Comparison of ENCODE assay signal across 8 cellular contexts in the genomic region with DNA sequence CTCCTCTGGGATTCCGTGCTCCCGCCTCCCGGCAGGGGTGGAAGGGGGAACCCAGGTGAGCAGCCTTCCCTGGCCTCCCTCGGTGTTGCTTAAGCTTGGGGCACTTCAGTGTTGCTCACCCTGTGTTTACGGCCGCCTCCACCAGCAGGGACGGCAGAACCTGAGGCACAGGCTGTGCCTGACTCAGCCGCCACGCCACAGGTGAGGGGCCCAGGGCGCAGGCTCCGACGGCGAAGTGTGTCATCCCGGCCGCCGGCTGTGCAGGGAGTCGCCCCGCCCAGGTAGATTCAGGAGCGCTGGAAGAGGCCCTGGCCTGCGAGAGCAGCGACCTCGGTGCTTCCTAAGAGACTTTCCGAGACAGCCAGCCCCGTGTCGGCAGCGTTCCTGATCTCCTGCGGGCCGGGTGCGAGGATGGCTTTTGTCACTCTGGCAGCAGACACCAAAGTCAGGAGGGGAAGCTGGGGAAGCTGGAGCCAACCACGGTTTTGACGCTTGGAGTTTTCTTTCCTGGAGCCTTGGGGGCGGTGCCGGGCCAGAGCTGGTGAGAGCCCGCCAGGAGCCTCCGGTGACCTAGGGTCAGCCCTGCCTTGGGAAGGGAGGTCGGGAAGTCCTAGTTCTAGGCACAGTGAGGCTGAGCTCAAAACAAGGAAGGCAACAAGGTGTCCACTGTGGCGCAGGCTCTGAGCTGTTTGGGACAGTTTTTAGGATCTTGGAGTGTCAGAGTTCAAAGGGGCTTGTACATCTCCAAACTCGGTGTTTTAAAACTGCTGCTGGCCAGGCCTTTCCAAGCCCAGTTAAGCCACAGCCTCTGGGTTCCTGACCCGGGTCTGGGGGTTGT. TPM values are rescaled to one million over a fixed set of nuclear protein-coding genes. Genes with fewer than 3 reads are reported as not detected.
A peak's percentile ranks its signal among the peaks of the same experiment; 100 is the strongest.
DNase-seq lines count a peak whose midpoint lies in the region; ATAC-seq, FAIRE-seq and TF ChIP-seq lines count a peak whose summit lies in the region.

No MANE protein-coding gene starts in this region.

- 11% methylated on average over 39 of the region's 39 CpGs; no CpG with 5 or more reads in 1 of the 2 experiments for WGBS in H1 (ENCODE audit: extremely low coverage in 1 of 2, insufficient coverage in 1 of 2, insufficient read length in 1 of 2, insufficient replicate concordance in 2 of 2, low coverage in 1 of 2, low lambda C conversion rate in 2 of 2, missing lambda C conversion rate in 1 of 2), 2 experiments

- peak overlapping the region; percentile 82; the same call in 1 of the 2 replicates for H2BK5ac ChIP-seq in H1 (ENCODE audit: low read depth, low read length)

- H3K4ac ChIP-seq in H1 (replicated peaks; ENCODE audit: insufficient read length, low read depth, low read length): peak overlapping the region; percentile 93

- H3K23ac ChIP-seq in H1 (ENCODE audit: insufficient read length): no peak overlapping the region

- H3K14ac ChIP-seq in H1 (ENCODE audit: insufficient read length): no peak overlapping the region

- peak overlapping the region in 2 of 4 experiments; percentile 58 to 60; a peak in 4 of 7 replicates for H3K9ac ChIP-seq in H1 (replicated peaks in 1 of 4; ENCODE audit: extremely low read depth in 1 of 4, low read depth in 3 of 4, low read length in 3 of 4)

- peak; percentile 47 for ATAC-seq in upper lobe of right lung
- no peak for ATAC-seq in GM21447 (IDR thresholded peaks at IDR 0.05; ENCODE audit: unreplicated experiment)

- CTCF ChIA-PET in H1 (lab: Charles Lee; ENCODE audit: partially characterized antibody): interaction anchor here (0.6 to 6.7 kb wide), 74 partner anchors 9 to 475 kb away, joined by 3 to 93 read pairs (median 7); no protein-coding TSS in a partner anchor

- H3K27me3 ChIP-seq in H1 (replicated peaks in 1 of 4; ENCODE audit: control insufficient read depth in 3 of 4, extremely low read depth in 1 of 4, insufficient read depth in 3 of 4, low read length in 3 of 4): no peaks in the 10 kb centered on the region
- H3K27me3 ChIP-seq in upper lobe of right lung: no peaks in the 10 kb centered on the region

- H3K23me2 ChIP-seq in H1 (ENCODE audit: low read depth, low read length): peaks cover 10% of the 10 kb centered on the region

- H4K91ac ChIP-seq in H1 (replicated peaks; ENCODE audit: insufficient read length, low read length): peak overlapping the region; percentile 91

- H3K4me1 Mint-ChIP-seq in activated CD4-positive, alpha-beta T cell treated with anti-CD3 and anti-CD28 coated beads, Interleukin-2, amount 10 ng/mL, durations not matched to agents 24 days and 14 days: peaks cover 23% of the 10 kb centered on the region
- H3K4me1 Mint-ChIP-seq in neural crest cell: peaks cover 23% of the 10 kb centered on the region

- H3K27ac Mint-ChIP-seq in activated CD4-positive, alpha-beta T cell treated with anti-CD3 and anti-CD28 coated beads, Interleukin-2, amount 10 ng/mL, durations not matched to agents 24 days and 14 days: no peak overlapping the region
- H3K27ac Mint-ChIP-seq in neural crest cell (ENCODE audit: unreplicated experiment): no peak overlapping the region

- H3K27ac ChIP-seq in H1 (ENCODE audit: low read depth, low read length): no peak overlapping the region
- peak overlapping the region; percentile 92 for H3K27ac ChIP-seq in upper lobe of right lung

- no peak for TF ChIP-seq RAD21 in H1 (IDR thresholded peaks at IDR 0.05 in 1 of 2, conservative IDR thresholded peaks at IDR 0.05 in 1 of 2; ENCODE audit: low read depth in 2 of 2, low read length in 2 of 2)

- H3K56ac ChIP-seq in H1 (replicated peaks; ENCODE audit: insufficient read length, low read depth, low read length): peak overlapping the region; percentile 47

- peaks cover 43 to 59% of the 10 kb centered on the region in 2 experiments for H3K79me2 ChIP-seq in H1 (ENCODE audit: control insufficient read depth in 1 of 2, insufficient read depth in 2 of 2, low read length in 2 of 2)

- H2BK15ac ChIP-seq in H1 (ENCODE audit: low read length): no peak overlapping the region; the same call in 1 of the 2 replicates

- peaks cover 4 to 41% (median 28%) of the 10 kb centered on the region in 4 experiments for H3K4me1 ChIP-seq in H1 (replicated peaks in 1 of 4; ENCODE audit: control insufficient read depth in 3 of 4, insufficient read depth in 4 of 4, low read length in 3 of 4)
- peaks cover 54% of the 10 kb centered on the region for H3K4me1 ChIP-seq in upper lobe of right lung

- FAIRE-seq in H1 (lab: Jason Lieb, UNC): no peak

- no peak for TF ChIP-seq CTCF in H1 (IDR thresholded peaks at IDR 0.05; ENCODE audit: control extremely low read depth in 1 of 3, insufficient read depth in 1 of 3, low read depth in 1 of 3, low read length in 3 of 3)
- no peak for TF ChIP-seq CTCF in neural crest cell (conservative IDR thresholded peaks at IDR 0.05)
- TF ChIP-seq CTCF in upper lobe of right lung (IDR thresholded peaks at IDR 0.05): no peak

- peak overlapping the region; percentile 94; the same call in 1 of the 2 replicates for H4K8ac ChIP-seq in H1 (ENCODE audit: extremely low read depth, insufficient read depth, low read length)

- H2BK20ac ChIP-seq in H1 (ENCODE audit: low read length): no peak overlapping the region

- no peak for TF ChIP-seq EP300 in H1 (IDR thresholded peaks at IDR 0.05; ENCODE audit: borderline replicate concordance in 1 of 2, low read depth in 2 of 2, low read length in 2 of 2)

- peak overlapping the region; percentile 83 to 88 for H3K4me2 ChIP-seq in H1 (ENCODE audit: insufficient read depth in 1 of 2, low read depth in 2 of 2, low read length in 2 of 2)

- peak overlapping the region; percentile 84; the same call in 1 of the 2 replicates for H2BK12ac ChIP-seq in H1 (ENCODE audit: low read depth, low read length)

- TF ChIP-seq POLR2A in H1 (IDR thresholded peaks at IDR 0.05; ENCODE audit: control extremely low read depth in 1 of 2, low read depth in 2 of 2, low read length in 2 of 2): no peak

- DNase-seq in activated T-cell treated with anti-CD3 and anti-CD28 coated beads for 1 hour (ENCODE audit: low read depth) (peak; percentile 54), activated T-cell treated with anti-CD3 and anti-CD28 coated beads for 4 hours (no peak), H1 (ENCODE audit: low read depth in 1 of 2, low spot score in 2 of 2) (peak in 1 of 2 experiments; percentile 73), neural crest cell (ENCODE audit: low read depth, low spot score) (no peak), upper lobe of right lung (peak; percentile 96), NCI-H2196 treated with DMSO at 0.1 percent for 48 hours (lab: John Stamatoyannopoulos, UW; ENCODE audit: unreplicated experiment) (no peak)
- DNase-seq in activated CD4-positive, alpha-beta T cell treated with anti-CD3 and anti-CD28 coated beads, Interleukin-2, amount 10 ng/mL, durations not matched to agents 24 days and 14 days: peak; percentile 72

- H4K5ac ChIP-seq in H1 (ENCODE audit: insufficient read length, low read depth, low read length): peak overlapping the region; percentile 42

- peak overlapping the region; percentile 85 for H3K18ac ChIP-seq in H1 (ENCODE audit: extremely low read depth, low read length)

- peaks cover 7% of the 10 kb centered on the region for H3K27me3 Mint-ChIP-seq in activated CD4-positive, alpha-beta T cell treated with anti-CD3 and anti-CD28 coated beads, Interleukin-2, amount 10 ng/mL, durations not matched to agents 24 days and 14 days
- peaks cover 52% of the 10 kb centered on the region for H3K27me3 Mint-ChIP-seq in neural crest cell (ENCODE audit: low read depth)

- peak overlapping the region; percentile 69 for H2BK120ac ChIP-seq in H1 (replicated peaks; ENCODE audit: low read depth, low read length)

- H3K4me3 ChIP-seq in H1 (ENCODE audit: extremely low read depth in 1 of 4, insufficient read depth in 2 of 4, low read depth in 3 of 4, low read length in 4 of 4) (peak overlapping the region; percentile 58 to 92 (median 70)), upper lobe of right lung (peak overlapping the region; percentile 73)

- H3K36me3 Mint-ChIP-seq in activated CD4-positive, alpha-beta T cell treated with anti-CD3 and anti-CD28 coated beads, Interleukin-2, amount 10 ng/mL, durations not matched to agents 24 days and 14 days (ENCODE audit: low read depth): peaks cover 2% of the 10 kb centered on the region
- no peaks in the 10 kb centered on the region for H3K36me3 Mint-ChIP-seq in neural crest cell (ENCODE audit: low read depth)

- intact Hi-C loops in activated CD4-positive, alpha-beta T cell treated with anti-CD3 and anti-CD28 coated beads, Interleukin-2, amount 10 ng/mL, durations not matched to agents 24 days and 14 days (cut with micrococcal nuclease): no loop called here
- intact Hi-C loops in upper lobe of right lung (cut with DNase I): no loop called here

- H3K36me3 ChIP-seq in H1 (ENCODE audit: control insufficient read depth in 2 of 4, insufficient read depth in 4 of 4, low read length in 3 of 4) (peaks cover 0 to 5% (median 0%) of the 10 kb centered on the region in 4 experiments; a peak in 3 of 8 replicates), upper lobe of right lung (no peaks in the 10 kb centered on the region)

- H2AFZ ChIP-seq in H1 (ENCODE audit: low read length): no peak overlapping the region

- H3K4me3 Mint-ChIP-seq in activated CD4-positive, alpha-beta T cell treated with anti-CD3 and anti-CD28 coated beads, Interleukin-2, amount 10 ng/mL, durations not matched to agents 24 days and 14 days: peak overlapping the region; percentile 54
- peak overlapping the region; percentile 86 for H3K4me3 Mint-ChIP-seq in neural crest cell

- peaks cover 44 to 46% of the 10 kb centered on the region in 2 experiments for H4K20me1 ChIP-seq in H1 (replicated peaks in 1 of 2; ENCODE audit: control insufficient read depth in 1 of 2, insufficient read depth in 2 of 2, low read length in 2 of 2)

- no peak overlapping the region for H2AK5ac ChIP-seq in H1 (ENCODE audit: low read depth, low read length)

- H3K9me3 ChIP-seq in H1 (ENCODE audit: insufficient read depth in 2 of 2, low read depth in 1 of 2, low read length in 1 of 2): no peaks in the 10 kb centered on the region
- H3K9me3 ChIP-seq in upper lobe of right lung: no peaks in the 10 kb centered on the region

- no peaks in the 10 kb centered on the region for H3K9me3 Mint-ChIP-seq in activated CD4-positive, alpha-beta T cell treated with anti-CD3 and anti-CD28 coated beads, Interleukin-2, amount 10 ng/mL, durations not matched to agents 24 days and 14 days
- H3K9me3 Mint-ChIP-seq in neural crest cell: no peaks in the 10 kb centered on the region

- POLR2A ChIA-PET in H1 (lab: Charles Lee; ENCODE audit: partially characterized antibody): interaction anchor here (0.9 to 5.6 kb wide), 8 partner anchors 11 to 222 kb away, joined by 3 to 29 read pairs (median 4); no protein-coding TSS in a partner anchor

- peaks cover 13% of the 10 kb centered on the region for H3K79me1 ChIP-seq in H1 (ENCODE audit: low read depth, low read length)

RNA-seq across cellular contexts. Expression of a gene that starts 2.1 kb away (rescaled TPM):
- 34.1 and 37.5 TPM in 2 replicates for total RNA-seq in activated CD4-positive, alpha-beta T cell treated with anti-CD3 and anti-CD28 coated beads, Interleukin-2, amount 10 ng/mL, durations not matched to agents 24 days and 14 days
- total RNA-seq in H1 (2021; fragmentation: NEBNext Ultra II Directional; extraction: Animal tissue kit (Norgen Biotek cat#: 25700)): 65.6 and 66.2 TPM in 2 replicates
- polyA plus RNA-seq in H1 (2011; rRNA removed): 26.0 and 40.0 TPM in 2 replicates
- 26.5 TPM for polyA plus RNA-seq in H1 (2011; cell fraction: cytosol; rRNA removed)
- 123 TPM for polyA plus RNA-seq in H1 (2011; cell fraction: nucleus; rRNA removed)
- polyA plus RNA-seq in H1 (2012, experiment 1 of 2): 42.4 to 51.0 TPM (median 44.8 TPM) in 4 replicates
- polyA plus RNA-seq in H1 (2012, experiment 2 of 2): 18.4 TPM
- 30.0 TPM for polyA plus RNA-seq in H1 (2013, experiment 1 of 2)
- 30.1 TPM for polyA plus RNA-seq in H1 (2013, experiment 2 of 2)
- 35.8 and 37.6 TPM in 2 replicates for polyA minus RNA-seq in H1 (2011; rRNA and poly(A)+ RNA removed)
- polyA minus RNA-seq in H1 (2011; cell fraction: cytosol; rRNA and poly(A)+ RNA removed): 76.6 TPM
- polyA minus RNA-seq in H1 (2011; cell fraction: nucleus; rRNA and poly(A)+ RNA removed): 93.7 TPM
- total RNA-seq in neural crest cell (26.7 and 27.3 TPM in 2 replicates), upper lobe of right lung (87.2 TPM)

Comparison
In these comparisons a context has a peak if more than half of its experiments do, and no peak if none do; other contexts are left out.
1. DNase-seq: peak in activated T-cell treated with anti-CD3 and anti-CD28 coated beads for 1 hour (single experiment), activated CD4-positive, alpha-beta T cell treated with anti-CD3 and anti-CD28 coated beads, Interleukin-2, amount 10 ng/mL, durations not matched to agents 24 days and 14 days (single experiment) and upper lobe of right lung (single experiment); none in activated T-cell treated with anti-CD3 and anti-CD28 coated beads for 4 hours (single experiment), neural crest cell (single experiment) and NCI-H2196 treated with DMSO at 0.1 percent for 48 hours (single experiment).